ENCODE assay signal across 10 cellular contexts in genomic region chr17:17739388-17740066, GRCh38. TPM values are rescaled to one million over a fixed set of nuclear protein-coding genes. Genes with fewer than 3 reads are reported as not detected.
DNase-seq lines count a peak whose midpoint lies in the region; ATAC-seq, FAIRE-seq and TF ChIP-seq lines count a peak whose summit lies in the region.
"Had no signal": no experiment of that assay in that cellular context is flagged by ENCODE, and none has a peak within 500 bp of the region (broad histone marks: within the 10 kb centered on the region; RNA-seq: fewer than 3 reads in every experiment).

No MANE protein-coding gene starts in this region.

- H3K4me2 ChIP-seq in OCI-LY7 (ENCODE audit: low read length), result no peak overlapping the region

- no peak overlapping the region for H2AFZ ChIP-seq in OCI-LY7 (ENCODE audit: low read length)

- H3K79me2 ChIP-seq in OCI-LY7 (ENCODE audit: insufficient read depth, low read depth, low read length), result no peaks in the 10 kb centered on the region

- peak in 8 of 14 donors; percentile 37 to 86 (median 44) for DNase-seq in C1 segment of cervical spinal cord (lab: John Stamatoyannopoulos, UW)
- peak; percentile 60 for DNase-seq in RWPE1 (ENCODE audit: low spot score)
- peak; percentile 73 to 78 for DNase-seq in frontal cortex (ENCODE audit: low spot score in 2 of 2)
- peak; percentile 62 to 76 (median 72) for DNase-seq in ovary
- DNase-seq in OCI-LY7 (ENCODE audit: low spot score), result no peak
- no peak for DNase-seq in middle frontal gyrus (ENCODE audit: extremely low spot score, low spot score)
- DNase-seq: brain microvascular endothelial cell, NCI-H2107 had no signal

- no peak overlapping the region for H3K4me3 ChIP-seq in ovary
- no peak overlapping the region for H3K4me3 ChIP-seq in OCI-LY7 (ENCODE audit: low read depth, low read length, poor library complexity, severe bottlenecking)

- H3K9me2 ChIP-seq in OCI-LY7 (ENCODE audit: insufficient read depth, low read length), result no peaks in the 10 kb centered on the region

- BruUV-seq in OCI-LY7 (replicated peaks; lab: Mats Ljungman, UMichigan), result no TSS peak

- no peak for TF ChIP-seq POLR2A in ovary (IDR thresholded peaks at IDR 0.05)

- POLR2A ChIA-PET in RWPE1 (lab: Yijun Ruan, JAX; ENCODE audit: low non-redundant PET), result no interaction called here
- POLR2A ChIA-PET in OCI-LY7 (lab: Charles Lee), result no interaction called here

- intact Hi-C loops in ovary (cut with DNase I) (loop anchor here in 1 of 4 donors (5.0 kb wide), 1 partner anchor 42 kb away; no protein-coding TSS in a partner anchor), OCI-LY7 (cut with micrococcal nuclease; ENCODE audit: unreplicated experiment) (no loop called here)

- no peak for TF ChIP-seq EP300 in ovary (IDR thresholded peaks at IDR 0.05)

- WGBS in ovary, 3 donors, result 25 to 30% (median 29%) methylated on average over 8 to 10 of the region's 10 CpGs

- no peaks in the 10 kb centered on the region for H3K27me3 ChIP-seq in ovary
- H3K27me3 ChIP-seq: brain microvascular endothelial cell had no signal

- H4K20me1 ChIP-seq in OCI-LY7 (ENCODE audit: insufficient read depth, low read length), result no peaks in the 10 kb centered on the region

- H3K4me1 ChIP-seq in ovary (ENCODE audit: insufficient read depth) (peaks cover 40% of the 10 kb centered on the region), OCI-LY7 (ENCODE audit: insufficient read depth, low read length, poor library complexity, severe bottlenecking) (peaks cover 7% of the 10 kb centered on the region)

- CTCF ChIA-PET in RWPE1 (lab: Yijun Ruan, JAX), result interaction anchor here (0.7 to 1.0 kb wide), 5 partner anchors 9 to 321 kb away, joined by 3 to 4 read pairs (median 4); no protein-coding TSS in a partner anchor
- CTCF ChIA-PET in OCI-LY7 (lab: Charles Lee; ENCODE audit: unreplicated experiment), result interaction anchor here (0.6 kb wide), 1 partner anchor 45 kb away, joined by 3 read pairs; no protein-coding TSS in a partner anchor

- FAIRE-seq in frontal cortex (lab: Jason Lieb, UNC), result no peak

- TF ChIP-seq CTCF in RWPE1 (conservative IDR thresholded peaks at IDR 0.05; ENCODE audit: low read depth), result no peak
- TF ChIP-seq CTCF in ovary (IDR thresholded peaks at IDR 0.05), result no peak
- no peak for TF ChIP-seq CTCF in OCI-LY7 (conservative IDR thresholded peaks at IDR 0.05; ENCODE audit: low read length)

- ATAC-seq in HG03460 (IDR thresholded peaks at IDR 0.05; ENCODE audit: unreplicated experiment) (no peak), HG02763 (IDR thresholded peaks at IDR 0.05; ENCODE audit: unreplicated experiment) (no peak)

- no peaks in the 10 kb centered on the region for H3K36me3 ChIP-seq in ovary
- H3K36me3 ChIP-seq in OCI-LY7 (ENCODE audit: insufficient read depth, low read length), result no peaks in the 10 kb centered on the region
- H3K36me3 ChIP-seq: brain microvascular endothelial cell had no signal

- H3K27ac ChIP-seq in RWPE1 (peak overlapping the region; percentile 97), ovary (peak overlapping the region; percentile 31 to 40), OCI-LY7 (ENCODE audit: low read depth, low read length, poor library complexity, severe bottlenecking) (no peak overlapping the region)
- H3K27ac ChIP-seq: brain microvascular endothelial cell had no signal

- H3K9me3 ChIP-seq in ovary (no peaks in the 10 kb centered on the region), OCI-LY7 (ENCODE audit: low read length) (no peaks in the 10 kb centered on the region)

RNA-seq across cellular contexts. Expression of gene RAI1, which starts 58.3 kb away (rescaled TPM):
- total RNA-seq in frontal cortex (16.7 TPM), ovary (10 to 100 TPM; 16.3 to 57.7 (median 37.5) TPM), OCI-LY7 (2022) (49.4 and 54.3 TPM in 2 replicates)
- polyA plus RNA-seq in ovary, result 10 to 100 TPM in 1 of 2 donors, 1 to 10 TPM in 1; 1.5 to 14.5 TPM
- total RNA-seq in OCI-LY7 (2014; rRNA removed; shearing (Covaris generic)), result 17.1 and 20.1 TPM in 2 replicates

Comparison
In these comparisons a context has a peak if more than half of its experiments do, and no peak if none do; other contexts are left out.
1. DNase-seq: peak in C1 segment of cervical spinal cord (8 of 14), RWPE1 (single experiment), frontal cortex (2 of 2) and ovary (5 of 5); none in OCI-LY7 (single experiment) and middle frontal gyrus (single experiment).